8 cellular contexts compared by ENCODE assay signal in the genomic region with DNA sequence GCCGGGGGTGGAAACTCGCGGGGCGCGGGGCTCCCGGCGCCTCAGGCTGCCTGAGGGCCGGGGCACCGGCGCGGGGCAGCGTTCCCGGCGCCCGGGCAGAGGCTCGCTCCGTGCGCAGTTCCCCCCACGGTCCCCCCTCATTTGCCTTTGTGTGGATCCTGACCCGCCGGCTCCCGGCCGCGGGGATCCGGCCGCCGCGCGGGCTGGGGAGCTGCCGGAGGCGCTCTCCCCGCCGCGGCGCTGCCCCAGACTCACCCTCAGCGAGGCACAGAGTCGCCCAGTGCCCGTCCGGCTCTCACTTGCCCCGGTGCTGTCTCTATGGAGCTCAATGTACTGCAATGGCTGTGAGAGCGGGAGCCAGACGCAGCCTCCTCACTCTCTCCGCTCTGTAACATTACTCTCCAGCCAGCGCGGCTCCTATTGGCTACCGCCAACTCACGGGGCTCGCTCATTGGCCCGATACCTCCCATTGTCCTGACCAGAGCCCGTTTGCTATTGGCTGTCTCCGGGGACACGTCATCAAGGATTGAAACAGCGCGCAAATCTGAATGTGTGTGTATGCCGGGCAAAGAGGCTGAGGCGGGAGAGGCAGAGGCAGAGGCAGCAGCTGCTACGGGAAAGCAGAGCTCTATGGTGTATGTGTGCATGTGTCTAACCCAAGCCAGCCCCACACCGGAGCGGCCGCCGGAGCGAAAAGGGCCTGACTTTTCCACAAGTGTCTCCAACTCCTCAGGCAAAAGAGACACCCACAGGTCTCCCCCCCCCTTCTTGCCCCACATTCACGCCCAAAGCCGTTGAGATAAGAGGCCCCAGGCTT. TPM values are rescaled to one million over a fixed set of nuclear protein-coding genes. Genes with fewer than 3 reads are reported as not detected.
DNase-seq lines count a peak whose midpoint lies in the region; ATAC-seq, FAIRE-seq and TF ChIP-seq lines count a peak whose summit lies in the region.

A gene (minus strand): TSS at position 396 of the 817 bp plus-strand sequence. CDS start 2,256 bp downstream, outside the sequence.

- H3K4me3 ChIP-seq in BE2C (ENCODE audit: low read depth, low read length): peak within 1 kb of the TSS; percentile 67

- no peaks in the 10 kb centered on the region for H3K27me3 ChIP-seq in BE2C

- DNase-seq in BE2C (peak; percentile 99), GM19240 (ENCODE audit: insufficient read length, low spot score) (peak; percentile 91), NCI-H526 (lab: John Stamatoyannopoulos, UW) (peak; percentile 100), kidney tubule cell (ENCODE audit: low spot score) (peak; percentile 99)
- DNase-seq in activated CD4-positive, alpha-beta T cell treated with anti-CD3 and anti-CD28 coated beads for 48 hours: peak; percentile 97
- peak; percentile 78 to 92 (median 86) for DNase-seq in stimulated activated CD4-positive, alpha-beta T cell treated with anti-CD3 and anti-CD28 coated beads, Interleukin-1b, Interleukin-23, amount 100 ng/mL, for 24 hours (ENCODE audit: low read depth in 4 of 4, low spot score in 1 of 4)

- H3K9me3 ChIP-seq in BE2C: no peaks in the 10 kb centered on the region

- TF ChIP-seq CTCF in BE2C (IDR thresholded peaks at IDR 0.05; ENCODE audit: low read depth, low read length): no peak

- FAIRE-seq in colon (lab: Jason Lieb, UNC): peak; percentile 47

- peak; percentile 86 for ATAC-seq in HG03460 (IDR thresholded peaks at IDR 0.05; ENCODE audit: unreplicated experiment)

- peaks cover 7% of the 10 kb centered on the region for H3K4me1 ChIP-seq in BE2C

- H3K36me3 ChIP-seq in BE2C: peaks cover 33% of the 10 kb centered on the region

RNA-seq across cellular contexts. Expression of the gene that starts here (rescaled TPM):
- 295 TPM for polyA plus RNA-seq in BE2C (2012; ENCODE audit: insufficient read depth, insufficient read length, low read depth)

Comparison
In these comparisons a context has a peak if more than half of its experiments do, and no peak if none do; other contexts are left out.
1. Peak in every context shown above with its lines: DNase-seq, ATAC-seq and H3K4me3 ChIP-seq.